Comparison of ENCODE assay signal across 1 cellular context in the genomic region with DNA sequence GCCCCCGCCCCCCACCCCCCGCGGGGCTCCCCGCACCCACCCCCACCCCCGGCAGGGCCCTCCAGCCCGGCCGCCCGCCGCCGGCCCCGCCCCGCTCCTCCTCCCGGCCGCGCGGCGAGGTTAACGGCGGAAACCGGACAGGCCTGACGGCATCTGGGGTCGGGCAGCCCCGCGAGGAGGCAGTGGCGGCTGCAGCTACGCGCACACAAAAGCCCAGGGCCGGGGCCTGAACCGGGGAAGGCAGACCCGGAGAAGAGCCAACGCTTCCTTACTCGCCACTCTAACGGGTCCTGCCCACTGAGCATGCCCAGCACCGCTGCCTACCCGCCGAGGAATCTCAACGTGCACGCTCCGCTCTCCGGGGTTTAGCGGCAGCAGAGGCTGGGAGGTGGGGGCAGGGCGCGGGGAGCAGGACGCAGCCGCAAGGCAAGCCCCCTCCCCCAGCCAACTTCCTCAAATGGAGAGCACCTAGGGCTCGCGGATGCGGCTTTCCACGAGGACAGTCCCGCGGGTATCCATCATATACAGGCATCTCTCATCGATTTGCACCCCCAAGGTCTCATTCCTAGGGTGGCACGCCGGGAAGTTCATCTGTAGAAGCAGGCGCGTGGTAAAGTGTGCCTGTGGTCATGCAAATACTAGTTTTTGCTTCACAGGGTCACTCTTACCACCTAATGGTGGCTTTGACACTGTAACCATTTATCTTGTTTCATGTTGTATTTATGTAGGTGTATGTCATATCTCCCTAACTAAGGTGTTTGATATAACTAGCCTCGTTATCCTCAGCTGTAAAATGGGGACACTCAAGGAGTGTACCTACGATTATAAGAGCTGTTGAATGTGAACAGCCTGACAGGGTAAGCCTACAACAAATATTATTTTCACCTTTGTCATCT.
A peak's percentile ranks its signal among the peaks of the same experiment; 100 is the strongest.
TF ChIP-seq lines count a peak whose summit lies in the region.

A gene (minus strand): TSS at position 339 of the 896 bp plus-strand sequence. CDS start 761 bp downstream, outside the sequence.

TF ChIP-seq in K562, 482 proteins besides CTCF, POLR2A, EP300 and RAD21 (continued from another document and continues in another):
- TF ChIP-seq, protein P1, sequence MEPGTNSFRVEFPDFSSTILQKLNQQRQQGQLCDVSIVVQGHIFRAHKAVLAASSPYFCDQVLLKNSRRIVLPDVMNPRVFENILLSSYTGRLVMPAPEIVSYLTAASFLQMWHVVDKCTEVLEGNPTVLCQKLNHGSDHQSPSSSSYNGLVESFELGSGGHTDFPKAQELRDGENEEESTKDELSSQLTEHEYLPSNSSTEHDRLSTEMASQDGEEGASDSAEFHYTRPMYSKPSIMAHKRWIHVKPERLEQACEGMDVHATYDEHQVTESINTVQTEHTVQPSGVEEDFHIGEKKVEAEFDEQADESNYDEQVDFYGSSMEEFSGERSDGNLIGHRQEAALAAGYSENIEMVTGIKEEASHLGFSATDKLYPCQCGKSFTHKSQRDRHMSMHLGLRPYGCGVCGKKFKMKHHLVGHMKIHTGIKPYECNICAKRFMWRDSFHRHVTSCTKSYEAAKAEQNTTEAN (CRISPR knock-in tag; IDR thresholded peaks at IDR 0.05), result 0 out of 2 replicates have a peak, but pooled peaks have one; percentile 62
- TF ChIP-seq, protein P2, sequence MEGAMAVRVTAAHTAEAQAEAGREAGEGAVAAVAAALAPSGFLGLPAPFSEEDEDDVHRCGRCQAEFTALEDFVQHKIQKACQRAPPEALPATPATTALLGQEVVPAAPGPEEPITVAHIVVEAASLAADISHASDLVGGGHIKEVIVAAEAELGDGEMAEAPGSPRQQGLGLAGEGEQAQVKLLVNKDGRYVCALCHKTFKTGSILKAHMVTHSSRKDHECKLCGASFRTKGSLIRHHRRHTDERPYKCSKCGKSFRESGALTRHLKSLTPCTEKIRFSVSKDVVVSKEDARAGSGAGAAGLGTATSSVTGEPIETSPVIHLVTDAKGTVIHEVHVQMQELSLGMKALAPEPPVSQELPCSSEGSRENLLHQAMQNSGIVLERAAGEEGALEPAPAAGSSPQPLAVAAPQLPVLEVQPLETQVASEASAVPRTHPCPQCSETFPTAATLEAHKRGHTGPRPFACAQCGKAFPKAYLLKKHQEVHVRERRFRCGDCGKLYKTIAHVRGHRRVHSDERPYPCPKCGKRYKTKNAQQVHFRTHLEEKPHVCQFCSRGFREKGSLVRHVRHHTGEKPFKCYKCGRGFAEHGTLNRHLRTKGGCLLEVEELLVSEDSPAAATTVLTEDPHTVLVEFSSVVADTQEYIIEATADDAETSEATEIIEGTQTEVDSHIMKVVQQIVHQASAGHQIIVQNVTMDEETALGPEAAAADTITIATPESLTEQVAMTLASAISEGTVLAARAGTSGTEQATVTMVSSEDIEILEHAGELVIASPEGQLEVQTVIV (CRISPR knock-in tag; IDR thresholded peaks at IDR 0.05; ENCODE audit: borderline replicate concordance), result no peak
- TF ChIP-seq ZNF436 (CRISPR knock-in tag; IDR thresholded peaks at IDR 0.05) (0 out of 2 replicates have a peak, but pooled peaks have one; percentile 22), MXI1 (IDR thresholded peaks at IDR 0.05; ENCODE audit: low read depth, low read length) (no peak), EHMT2 (IDR thresholded peaks at IDR 0.05) (peak; percentile 6; the same call in 1 of the 2 replicates), HNRNPUL1 (IDR thresholded peaks at IDR 0.05; ENCODE audit: low read length) (no peak), TEAD1 (CRISPR knock-in tag; IDR thresholded peaks at IDR 0.05) (peak; percentile 83 to 98), CC2D1A (IDR thresholded peaks at IDR 0.05) (peak; percentile 71), CREBBP (IDR thresholded peaks at IDR 0.05; ENCODE audit: low read depth, low read length) (no peak), CHD2 (IDR thresholded peaks at IDR 0.05; ENCODE audit: low read depth, low read length) (peak; percentile 83), ZFP1 (CRISPR knock-in tag; IDR thresholded peaks at IDR 0.05) (no peak), ZNF57 (CRISPR knock-in tag; IDR thresholded peaks at IDR 0.05) (no peak), ZNF324 (CRISPR knock-in tag; IDR thresholded peaks at IDR 0.05) (peak; percentile 35), CAMTA2 (CRISPR knock-in tag; conservative IDR thresholded peaks at IDR 0.05) (0 out of 2 replicates have a peak, but pooled peaks have one; percentile 46), ZNF134 (CRISPR knock-in tag; conservative IDR thresholded peaks at IDR 0.05) (0 out of 2 replicates have a peak, but pooled peaks have one; percentile 49), YY1 (IDR thresholded peaks at IDR 0.05; ENCODE audit: borderline replicate concordance in 1 of 3, control insufficient read depth in 1 of 3, extremely low read depth in 1 of 3, insufficient read depth in 3 of 3, insufficient read length in 1 of 3, insufficient replicate concordance in 2 of 3, low read depth in 1 of 3, low read length in 2 of 3) (peak in 2 of 3 experiments; percentile 74 to 79), ZNF766 (CRISPR knock-in tag; conservative IDR thresholded peaks at IDR 0.05) (0 out of 2 replicates have a peak, but pooled peaks have one; percentile 24), L3MBTL2 (IDR thresholded peaks at IDR 0.05) (peak; percentile 88), SAFB2 (IDR thresholded peaks at IDR 0.05; ENCODE audit: borderline replicate concordance, low read depth, low read length, severe bottlenecking) (no peak), CREB1 (IDR thresholded peaks at IDR 0.05) (peak; percentile 61), CREB1 (CRISPR knock-in tag; IDR thresholded peaks at IDR 0.05) (peak; percentile 85)
- TF ChIP-seq, protein P3, sequence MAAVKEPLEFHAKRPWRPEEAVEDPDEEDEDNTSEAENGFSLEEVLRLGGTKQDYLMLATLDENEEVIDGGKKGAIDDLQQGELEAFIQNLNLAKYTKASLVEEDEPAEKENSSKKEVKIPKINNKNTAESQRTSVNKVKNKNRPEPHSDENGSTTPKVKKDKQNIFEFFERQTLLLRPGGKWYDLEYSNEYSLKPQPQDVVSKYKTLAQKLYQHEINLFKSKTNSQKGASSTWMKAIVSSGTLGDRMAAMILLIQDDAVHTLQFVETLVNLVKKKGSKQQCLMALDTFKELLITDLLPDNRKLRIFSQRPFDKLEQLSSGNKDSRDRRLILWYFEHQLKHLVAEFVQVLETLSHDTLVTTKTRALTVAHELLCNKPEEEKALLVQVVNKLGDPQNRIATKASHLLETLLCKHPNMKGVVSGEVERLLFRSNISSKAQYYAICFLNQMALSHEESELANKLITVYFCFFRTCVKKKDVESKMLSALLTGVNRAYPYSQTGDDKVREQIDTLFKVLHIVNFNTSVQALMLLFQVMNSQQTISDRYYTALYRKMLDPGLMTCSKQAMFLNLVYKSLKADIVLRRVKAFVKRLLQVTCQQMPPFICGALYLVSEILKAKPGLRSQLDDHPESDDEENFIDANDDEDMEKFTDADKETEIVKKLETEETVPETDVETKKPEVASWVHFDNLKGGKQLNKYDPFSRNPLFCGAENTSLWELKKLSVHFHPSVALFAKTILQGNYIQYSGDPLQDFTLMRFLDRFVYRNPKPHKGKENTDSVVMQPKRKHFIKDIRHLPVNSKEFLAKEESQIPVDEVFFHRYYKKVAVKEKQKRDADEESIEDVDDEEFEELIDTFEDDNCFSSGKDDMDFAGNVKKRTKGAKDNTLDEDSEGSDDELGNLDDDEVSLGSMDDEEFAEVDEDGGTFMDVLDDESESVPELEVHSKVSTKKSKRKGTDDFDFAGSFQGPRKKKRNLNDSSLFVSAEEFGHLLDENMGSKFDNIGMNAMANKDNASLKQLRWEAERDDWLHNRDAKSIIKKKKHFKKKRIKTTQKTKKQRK (IDR thresholded peaks at IDR 0.05; ENCODE audit: borderline replicate concordance, low read depth, low read length), result no peak
- TF ChIP-seq, protein P4, sequence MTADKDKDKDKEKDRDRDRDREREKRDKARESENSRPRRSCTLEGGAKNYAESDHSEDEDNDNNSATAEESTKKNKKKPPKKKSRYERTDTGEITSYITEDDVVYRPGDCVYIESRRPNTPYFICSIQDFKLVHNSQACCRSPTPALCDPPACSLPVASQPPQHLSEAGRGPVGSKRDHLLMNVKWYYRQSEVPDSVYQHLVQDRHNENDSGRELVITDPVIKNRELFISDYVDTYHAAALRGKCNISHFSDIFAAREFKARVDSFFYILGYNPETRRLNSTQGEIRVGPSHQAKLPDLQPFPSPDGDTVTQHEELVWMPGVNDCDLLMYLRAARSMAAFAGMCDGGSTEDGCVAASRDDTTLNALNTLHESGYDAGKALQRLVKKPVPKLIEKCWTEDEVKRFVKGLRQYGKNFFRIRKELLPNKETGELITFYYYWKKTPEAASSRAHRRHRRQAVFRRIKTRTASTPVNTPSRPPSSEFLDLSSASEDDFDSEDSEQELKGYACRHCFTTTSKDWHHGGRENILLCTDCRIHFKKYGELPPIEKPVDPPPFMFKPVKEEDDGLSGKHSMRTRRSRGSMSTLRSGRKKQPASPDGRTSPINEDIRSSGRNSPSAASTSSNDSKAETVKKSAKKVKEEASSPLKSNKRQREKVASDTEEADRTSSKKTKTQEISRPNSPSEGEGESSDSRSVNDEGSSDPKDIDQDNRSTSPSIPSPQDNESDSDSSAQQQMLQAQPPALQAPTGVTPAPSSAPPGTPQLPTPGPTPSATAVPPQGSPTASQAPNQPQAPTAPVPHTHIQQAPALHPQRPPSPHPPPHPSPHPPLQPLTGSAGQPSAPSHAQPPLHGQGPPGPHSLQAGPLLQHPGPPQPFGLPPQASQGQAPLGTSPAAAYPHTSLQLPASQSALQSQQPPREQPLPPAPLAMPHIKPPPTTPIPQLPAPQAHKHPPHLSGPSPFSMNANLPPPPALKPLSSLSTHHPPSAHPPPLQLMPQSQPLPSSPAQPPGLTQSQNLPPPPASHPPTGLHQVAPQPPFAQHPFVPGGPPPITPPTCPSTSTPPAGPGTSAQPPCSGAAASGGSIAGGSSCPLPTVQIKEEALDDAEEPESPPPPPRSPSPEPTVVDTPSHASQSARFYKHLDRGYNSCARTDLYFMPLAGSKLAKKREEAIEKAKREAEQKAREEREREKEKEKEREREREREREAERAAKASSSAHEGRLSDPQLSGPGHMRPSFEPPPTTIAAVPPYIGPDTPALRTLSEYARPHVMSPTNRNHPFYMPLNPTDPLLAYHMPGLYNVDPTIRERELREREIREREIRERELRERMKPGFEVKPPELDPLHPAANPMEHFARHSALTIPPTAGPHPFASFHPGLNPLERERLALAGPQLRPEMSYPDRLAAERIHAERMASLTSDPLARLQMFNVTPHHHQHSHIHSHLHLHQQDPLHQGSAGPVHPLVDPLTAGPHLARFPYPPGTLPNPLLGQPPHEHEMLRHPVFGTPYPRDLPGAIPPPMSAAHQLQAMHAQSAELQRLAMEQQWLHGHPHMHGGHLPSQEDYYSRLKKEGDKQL (CRISPR knock-in tag; IDR thresholded peaks at IDR 0.05; ENCODE audit: borderline replicate concordance), result 0 out of 2 replicates have a peak, but pooled peaks have one; percentile 61
- TF ChIP-seq, protein P5, sequence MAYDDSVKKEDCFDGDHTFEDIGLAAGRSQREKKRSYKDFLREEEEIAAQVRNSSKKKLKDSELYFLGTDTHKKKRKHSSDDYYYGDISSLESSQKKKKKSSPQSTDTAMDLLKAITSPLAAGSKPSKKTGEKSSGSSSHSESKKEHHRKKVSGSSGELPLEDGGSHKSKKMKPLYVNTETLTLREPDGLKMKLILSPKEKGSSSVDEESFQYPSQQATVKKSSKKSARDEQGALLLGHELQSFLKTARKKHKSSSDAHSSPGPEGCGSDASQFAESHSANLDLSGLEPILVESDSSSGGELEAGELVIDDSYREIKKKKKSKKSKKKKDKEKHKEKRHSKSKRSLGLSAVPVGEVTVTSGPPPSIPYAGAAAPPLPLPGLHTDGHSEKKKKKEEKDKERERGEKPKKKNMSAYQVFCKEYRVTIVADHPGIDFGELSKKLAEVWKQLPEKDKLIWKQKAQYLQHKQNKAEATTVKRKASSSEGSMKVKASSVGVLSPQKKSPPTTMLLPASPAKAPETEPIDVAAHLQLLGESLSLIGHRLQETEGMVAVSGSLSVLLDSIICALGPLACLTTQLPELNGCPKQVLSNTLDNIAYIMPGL (CRISPR knock-in tag; IDR thresholded peaks at IDR 0.05), result peak; percentile 73; the same call in 1 of the 2 replicates
- TF ChIP-seq, protein P6, sequence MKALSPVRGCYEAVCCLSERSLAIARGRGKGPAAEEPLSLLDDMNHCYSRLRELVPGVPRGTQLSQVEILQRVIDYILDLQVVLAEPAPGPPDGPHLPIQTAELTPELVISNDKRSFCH (CRISPR knock-in tag; IDR thresholded peaks at IDR 0.05), result no peak
- TF ChIP-seq, protein P6 (tag; IDR thresholded peaks at IDR 0.05), result peak; percentile 94
- TF ChIP-seq, protein P7, sequence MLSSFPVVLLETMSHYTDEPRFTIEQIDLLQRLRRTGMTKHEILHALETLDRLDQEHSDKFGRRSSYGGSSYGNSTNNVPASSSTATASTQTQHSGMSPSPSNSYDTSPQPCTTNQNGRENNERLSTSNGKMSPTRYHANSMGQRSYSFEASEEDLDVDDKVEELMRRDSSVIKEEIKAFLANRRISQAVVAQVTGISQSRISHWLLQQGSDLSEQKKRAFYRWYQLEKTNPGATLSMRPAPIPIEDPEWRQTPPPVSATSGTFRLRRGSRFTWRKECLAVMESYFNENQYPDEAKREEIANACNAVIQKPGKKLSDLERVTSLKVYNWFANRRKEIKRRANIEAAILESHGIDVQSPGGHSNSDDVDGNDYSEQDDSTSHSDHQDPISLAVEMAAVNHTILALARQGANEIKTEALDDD (IDR thresholded peaks at IDR 0.05), result 0 out of 2 replicates have a peak, but pooled peaks have one; percentile 69
- TF ChIP-seq, protein P8, sequence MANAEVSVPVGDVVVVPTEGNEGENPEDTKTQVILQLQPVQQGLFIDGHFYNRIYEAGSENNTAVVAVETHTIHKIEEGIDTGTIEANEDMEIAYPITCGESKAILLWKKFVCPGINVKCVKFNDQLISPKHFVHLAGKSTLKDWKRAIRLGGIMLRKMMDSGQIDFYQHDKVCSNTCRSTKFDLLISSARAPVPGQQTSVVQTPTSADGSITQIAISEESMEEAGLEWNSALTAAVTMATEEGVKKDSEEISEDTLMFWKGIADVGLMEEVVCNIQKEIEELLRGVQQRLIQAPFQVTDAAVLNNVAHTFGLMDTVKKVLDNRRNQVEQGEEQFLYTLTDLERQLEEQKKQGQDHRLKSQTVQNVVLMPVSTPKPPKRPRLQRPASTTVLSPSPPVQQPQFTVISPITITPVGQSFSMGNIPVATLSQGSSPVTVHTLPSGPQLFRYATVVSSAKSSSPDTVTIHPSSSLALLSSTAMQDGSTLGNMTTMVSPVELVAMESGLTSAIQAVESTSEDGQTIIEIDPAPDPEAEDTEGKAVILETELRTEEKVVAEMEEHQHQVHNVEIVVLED (CRISPR knock-in tag; IDR thresholded peaks at IDR 0.05), result peak; percentile 79
- TF ChIP-seq, protein P9, sequence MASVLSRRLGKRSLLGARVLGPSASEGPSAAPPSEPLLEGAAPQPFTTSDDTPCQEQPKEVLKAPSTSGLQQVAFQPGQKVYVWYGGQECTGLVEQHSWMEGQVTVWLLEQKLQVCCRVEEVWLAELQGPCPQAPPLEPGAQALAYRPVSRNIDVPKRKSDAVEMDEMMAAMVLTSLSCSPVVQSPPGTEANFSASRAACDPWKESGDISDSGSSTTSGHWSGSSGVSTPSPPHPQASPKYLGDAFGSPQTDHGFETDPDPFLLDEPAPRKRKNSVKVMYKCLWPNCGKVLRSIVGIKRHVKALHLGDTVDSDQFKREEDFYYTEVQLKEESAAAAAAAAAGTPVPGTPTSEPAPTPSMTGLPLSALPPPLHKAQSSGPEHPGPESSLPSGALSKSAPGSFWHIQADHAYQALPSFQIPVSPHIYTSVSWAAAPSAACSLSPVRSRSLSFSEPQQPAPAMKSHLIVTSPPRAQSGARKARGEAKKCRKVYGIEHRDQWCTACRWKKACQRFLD (CRISPR knock-in tag; IDR thresholded peaks at IDR 0.05), result 0 out of 2 replicates have a peak, but pooled peaks have one; percentile 49
